In genomic region chr16:53457670-53458069, GRCh38 we compare ENCODE assay signal across 8 cellular contexts. TPM values are rescaled to one million over a fixed set of nuclear protein-coding genes. Genes with fewer than 3 reads are reported as not detected.
DNase-seq lines count a peak whose midpoint lies in the region; ATAC-seq and TF ChIP-seq lines count a peak whose summit lies in the region.

No MANE protein-coding gene starts in this region.

- no peak overlapping the region for H3K4me3 ChIP-seq in SK-N-SH (ENCODE audit: low read depth in 2 of 2, low read length in 1 of 2)

- TF ChIP-seq RAD21 in SK-N-SH (IDR thresholded peaks at IDR 0.05; ENCODE audit: low read length), result no peak

- TF ChIP-seq EP300 in SK-N-SH (IDR thresholded peaks at IDR 0.05; ENCODE audit: borderline replicate concordance in 1 of 2, low read depth in 1 of 2, low read length in 1 of 2), result no peak

- no peaks in the 10 kb centered on the region for H3K9me2 ChIP-seq in SK-N-SH

- H3K4me1 ChIP-seq in SK-N-SH (ENCODE audit: control insufficient read depth in 1 of 2, insufficient read depth in 2 of 2, low read depth in 1 of 2, low read length in 1 of 2), result no peaks in the 10 kb centered on the region

- H3K9me3 ChIP-seq in SK-N-SH, result no peaks in the 10 kb centered on the region

- no peaks in the 10 kb centered on the region for H4K20me1 ChIP-seq in SK-N-SH (ENCODE audit: insufficient read depth)

- no peak for TF ChIP-seq CTCF in SK-N-SH (IDR thresholded peaks at IDR 0.05)

- H3K27me3 ChIP-seq in SK-N-SH (ENCODE audit: insufficient read depth), result no peaks in the 10 kb centered on the region

- CTCF ChIA-PET in SK-N-SH (lab: Yijun Ruan, JAX), result no interaction called here

- peaks cover 66 to 73% of the 10 kb centered on the region in 2 experiments for H3K36me3 ChIP-seq in SK-N-SH (replicated peaks in 1 of 2; ENCODE audit: control insufficient read depth in 1 of 2, insufficient read depth in 2 of 2, low read length in 1 of 2)

- no peaks in the 10 kb centered on the region for H3F3A ChIP-seq in SK-N-SH (replicated peaks; ENCODE audit: insufficient read depth)

- ATAC-seq in GM18867 (IDR thresholded peaks at IDR 0.05; ENCODE audit: unreplicated experiment) (peak; percentile 100), HG02938 (IDR thresholded peaks at IDR 0.05; ENCODE audit: unreplicated experiment) (peak; percentile 100)
- ATAC-seq in stimulated activated naive CD8-positive, alpha-beta T cell treated with anti-CD3 and anti-CD28 coated beads, Interleukin-15, Interleukin-2, amounts not matched to agents 100 U/mL and 50 U/mL, for 24 hours, result peak; percentile 94

- no peaks in the 10 kb centered on the region; the same call in 1 of the 2 replicates for H3K79me2 ChIP-seq in SK-N-SH (ENCODE audit: insufficient read depth)

- POLR2A ChIA-PET in SK-N-SH (lab: Yijun Ruan, JAX), result no interaction called here

- H3K27ac ChIP-seq in SK-N-SH (ENCODE audit: low read depth in 2 of 2, low read length in 1 of 2), result no peak overlapping the region

- WGBS in SK-N-SH (ENCODE audit: low lambda C conversion rate), result 93% methylated on average over 2 of the region's 2 CpGs

- no peak overlapping the region for H3K4me2 ChIP-seq in SK-N-SH

- no peak overlapping the region for H3K9ac ChIP-seq in SK-N-SH

- H2AFZ ChIP-seq in SK-N-SH (ENCODE audit: low read depth), result no peak overlapping the region

- DNase-seq in T-helper 22 cell (ENCODE audit: low read depth) (peak; percentile 72), SK-N-SH (no peak), OCI-M2 (lab: John Stamatoyannopoulos, UW; ENCODE audit: unreplicated experiment) (no peak), COLO829 (ENCODE audit: low spot score) (no peak)
- peak; percentile 68 for DNase-seq in effector CD4-positive, alpha-beta T cell
- peak; percentile 62 for DNase-seq in stimulated activated naive CD8-positive, alpha-beta T cell treated with anti-CD3 and anti-CD28 coated beads, Interleukin-15, Interleukin-2, amounts not matched to agents 100 U/mL and 50 U/mL, for 24 hours

TF ChIP-seq in SK-N-SH, 30 proteins besides CTCF, POLR2A, EP300 and RAD21:
- no peak for TF ChIP-seq REST (IDR thresholded peaks at IDR 0.05; ENCODE audit: low read depth, low read length)
- no peak for TF ChIP-seq EZH2phosphoT487 (IDR thresholded peaks at IDR 0.05; ENCODE audit: borderline replicate concordance, low read depth)
- TF ChIP-seq ZBTB33 (IDR thresholded peaks at IDR 0.05; ENCODE audit: borderline replicate concordance, low read depth), result no peak
- TF ChIP-seq MXI1 (IDR thresholded peaks at IDR 0.05; ENCODE audit: low read depth, low read length), result no peak
- no peak for TF ChIP-seq FOSL2 (IDR thresholded peaks at IDR 0.05; ENCODE audit: borderline replicate concordance, low read depth)
- TF ChIP-seq GABPA (IDR thresholded peaks at IDR 0.05; ENCODE audit: low read depth), result no peak
- TF ChIP-seq SMC3 (IDR thresholded peaks at IDR 0.05; ENCODE audit: low read depth, low read length), result no peak
- TF ChIP-seq PBX3 (IDR thresholded peaks at IDR 0.05), result no peak
- no peak for TF ChIP-seq RXRA (IDR thresholded peaks at IDR 0.05; ENCODE audit: borderline replicate concordance, low read depth)
- TF ChIP-seq JUND (IDR thresholded peaks at IDR 0.05), result no peak
- TF ChIP-seq USF1 (IDR thresholded peaks at IDR 0.05; ENCODE audit: borderline replicate concordance, low read depth), result no peak
- TF ChIP-seq TEAD4 (IDR thresholded peaks at IDR 0.05; ENCODE audit: borderline replicate concordance, insufficient read depth), result no peak
- TF ChIP-seq, protein P1, sequence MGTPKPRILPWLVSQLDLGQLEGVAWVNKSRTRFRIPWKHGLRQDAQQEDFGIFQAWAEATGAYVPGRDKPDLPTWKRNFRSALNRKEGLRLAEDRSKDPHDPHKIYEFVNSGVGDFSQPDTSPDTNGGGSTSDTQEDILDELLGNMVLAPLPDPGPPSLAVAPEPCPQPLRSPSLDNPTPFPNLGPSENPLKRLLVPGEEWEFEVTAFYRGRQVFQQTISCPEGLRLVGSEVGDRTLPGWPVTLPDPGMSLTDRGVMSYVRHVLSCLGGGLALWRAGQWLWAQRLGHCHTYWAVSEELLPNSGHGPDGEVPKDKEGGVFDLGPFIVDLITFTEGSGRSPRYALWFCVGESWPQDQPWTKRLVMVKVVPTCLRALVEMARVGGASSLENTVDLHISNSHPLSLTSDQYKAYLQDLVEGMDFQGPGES (IDR thresholded peaks at IDR 0.05; ENCODE audit: low read depth, low read length), result no peak
- TF ChIP-seq FOXM1 (IDR thresholded peaks at IDR 0.05; ENCODE audit: low read depth), result no peak
- no peak for TF ChIP-seq FOXJ3 (CRISPR knock-in tag; IDR thresholded peaks at IDR 0.05)
- no peak for TF ChIP-seq RCOR1 (IDR thresholded peaks at IDR 0.05; ENCODE audit: low read length)
- TF ChIP-seq, protein P2, sequence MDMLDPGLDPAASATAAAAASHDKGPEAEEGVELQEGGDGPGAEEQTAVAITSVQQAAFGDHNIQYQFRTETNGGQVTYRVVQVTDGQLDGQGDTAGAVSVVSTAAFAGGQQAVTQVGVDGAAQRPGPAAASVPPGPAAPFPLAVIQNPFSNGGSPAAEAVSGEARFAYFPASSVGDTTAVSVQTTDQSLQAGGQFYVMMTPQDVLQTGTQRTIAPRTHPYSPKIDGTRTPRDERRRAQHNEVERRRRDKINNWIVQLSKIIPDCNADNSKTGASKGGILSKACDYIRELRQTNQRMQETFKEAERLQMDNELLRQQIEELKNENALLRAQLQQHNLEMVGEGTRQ (IDR thresholded peaks at IDR 0.05; ENCODE audit: borderline replicate concordance, low read depth, low read length), result no peak
- no peak for TF ChIP-seq POLR2AphosphoS5 (IDR thresholded peaks at IDR 0.05; ENCODE audit: low read depth, low read length)
- TF ChIP-seq, protein P3, sequence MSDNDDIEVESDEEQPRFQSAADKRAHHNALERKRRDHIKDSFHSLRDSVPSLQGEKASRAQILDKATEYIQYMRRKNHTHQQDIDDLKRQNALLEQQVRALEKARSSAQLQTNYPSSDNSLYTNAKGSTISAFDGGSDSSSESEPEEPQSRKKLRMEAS (IDR thresholded peaks at IDR 0.05; ENCODE audit: low read depth), result no peak
TF ChIP-seq in SK-N-SH: peak in this region for 0.

RNA-seq across cellular contexts. Expression of gene RBL2, which starts 23.4 kb away (rescaled TPM):
- polyA plus RNA-seq in SK-N-SH (2012; rRNA removed), result 28.0 and 42.8 TPM in 2 replicates
- 24.6 and 26.8 TPM in 2 replicates for polyA plus RNA-seq in SK-N-SH (2012; cell fraction: cytosol; rRNA removed)
- 86.6 and 127 TPM in 2 replicates for polyA plus RNA-seq in SK-N-SH (2012; cell fraction: nucleus; rRNA removed)

RNA-seq across cellular contexts. Expression of gene AKTIP, which starts 45.3 kb away (rescaled TPM):
- 21.0 and 31.0 TPM in 2 replicates for polyA plus RNA-seq in SK-N-SH (2012; rRNA removed)
- polyA plus RNA-seq in SK-N-SH (2012; cell fraction: cytosol; rRNA removed), result 23.4 and 27.2 TPM in 2 replicates
- polyA plus RNA-seq in SK-N-SH (2012; cell fraction: nucleus; rRNA removed), result 26.0 and 41.3 TPM in 2 replicates

Comparison
In these comparisons a context has a peak if more than half of its experiments do, and no peak if none do; other contexts are left out.
1. DNase-seq: peak in T-helper 22 cell (single experiment), effector CD4-positive, alpha-beta T cell (single experiment) and stimulated activated naive CD8-positive, alpha-beta T cell treated with anti-CD3 and anti-CD28 coated beads, Interleukin-15, Interleukin-2, amounts not matched to agents 100 U/mL and 50 U/mL, for 24 hours (single experiment); none in SK-N-SH (single experiment), OCI-M2 (single experiment) and COLO829 (single experiment).
2. Peak in every context shown above with its lines, with median percentiles within 50 percentile points of each other: ATAC-seq.